In genomic region chr3:69927571-69927970, GRCh38 we compare ENCODE assay signal across 21 cellular contexts.
"Had no signal": no experiment of that assay in that cellular context is flagged by ENCODE, and none has a peak within 500 bp of the region (broad histone marks: within the 10 kb centered on the region; RNA-seq: fewer than 3 reads in every experiment).

No MANE protein-coding gene starts in this region.

- H3K4me3 ChIP-seq: SJSA1, SK-N-MC had no signal

- H3K27ac ChIP-seq: RWPE1, SJSA1, SK-N-MC had no signal

- H3K4me1 ChIP-seq: SJSA1 had no signal

- ATAC-seq: Panc1, PC-3 had no signal

- DNase-seq: KBM-7, MV-4-11, NCI-H1048, NCI-H1105, NCI-H1417 treated with DMSO at 0.1 percent for 48 hours, NCI-H146, NCI-H1694 treated with DMSO at 0.1 percent for 48 hours, NCI-H1930, NCI-H2081, NCI-H2107, NCI-H2227 treated with DMSO at 0.1 percent for 48 hours, NCI-H524, NCI-H526 treated with DMSO at 0.1 percent for 48 hours, NCI-H748 treated with DMSO at 0.1 percent for 48 hours, PC-3, SIG-M5, SW 1271 had no signal

- H3K9me3 ChIP-seq: SJSA1 had no signal

- H3K27me3 ChIP-seq: SJSA1 had no signal

- H3K36me3 ChIP-seq: SJSA1 had no signal
